Comparison of ENCODE assay signal across 20 cellular contexts in the genomic region with DNA sequence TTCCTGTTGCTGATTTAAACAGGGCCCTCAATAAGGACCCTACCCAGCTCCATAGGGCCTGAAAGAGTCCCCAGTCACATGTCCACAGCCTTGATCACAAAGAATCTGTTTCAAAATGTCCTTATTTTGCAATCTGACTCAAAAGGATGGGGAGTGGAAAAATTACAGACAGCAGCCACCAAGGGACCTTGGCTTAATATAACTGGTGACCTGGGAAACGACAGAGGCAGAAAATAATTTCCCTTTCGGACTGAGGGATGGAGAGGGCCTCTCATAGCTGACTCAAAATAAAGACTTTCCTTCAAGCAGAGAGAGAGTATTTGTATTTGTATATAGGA.
DNase-seq lines count a peak whose midpoint lies in the region; ATAC-seq and TF ChIP-seq lines count a peak whose summit lies in the region.
"Had no signal": no experiment of that assay in that cellular context is flagged by ENCODE, and none has a peak within 500 bp of the region (broad histone marks: within the 10 kb centered on the region; RNA-seq: fewer than 3 reads in every experiment).

No MANE protein-coding gene starts in this region.

- DNase-seq in NT2/D1 (ENCODE audit: low read depth, low spot score) (no peak), coronary artery (ENCODE audit: low spot score) (no peak), endodermal cell (no peak), NCI-H82 (lab: John Stamatoyannopoulos, UW) (no peak), left lung (no peak)
- DNase-seq in activated CD4-positive, alpha-beta T cell treated with anti-CD3 and anti-CD28 coated beads for 1 hour: no peak
- DNase-seq: activated T-cell treated with anti-CD3 and anti-CD28 coated beads, Interleukin-2, amount 50 U/mL, for 1 hour; central memory CD4-positive, alpha-beta T cell; DMS 273 treated with DMSO at 0.1 percent for 48 hours; GF-D8; NCI-H1694; NCI-H510A treated with DMSO at 0.1 percent for 48 hours; stimulated activated CD4-positive, alpha-beta T cell treated with anti-CD3 and anti-CD28 coated beads, Interleukin-2, amount 100 ng/mL, for 48 hours had no signal

- H3K36me3 Mint-ChIP-seq in endodermal cell (ENCODE audit: low read depth): no peaks in the 10 kb centered on the region
- H3K36me3 Mint-ChIP-seq: activated naive CD4-positive, alpha-beta T cell treated with anti-CD3 and anti-CD28 coated beads, Interleukin-2, amount 50 U/mL, for 24 hours; type B pancreatic cell had no signal

- peak overlapping the region; percentile 83 for H3K27ac ChIP-seq in coronary artery
- H3K27ac ChIP-seq in muscle layer of colon (ENCODE audit: low read depth, low read length): peak overlapping the region; percentile 73
- H3K27ac ChIP-seq in temporal lobe (ENCODE audit: low read depth, low read length): peak overlapping the region; percentile 92
- no peak overlapping the region for H3K27ac ChIP-seq in endodermal cell (ENCODE audit: low read depth, low read length)
- H3K27ac ChIP-seq in left lung: peak overlapping the region in 1 of 2 donors; percentile 18
- H3K27ac ChIP-seq: GM23248 had no signal

- WGBS in endodermal cell (ENCODE audit: insufficient coverage in 1 of 2, insufficient read length in 1 of 2), 2 experiments: 98% methylated on average over 2 of the region's 2 CpGs; no CpG with 5 or more reads in 1 of the 2 experiments

- TF ChIP-seq CTCF in coronary artery (IDR thresholded peaks at IDR 0.05) (no peak), endodermal cell (conservative IDR thresholded peaks at IDR 0.05) (no peak), left lung (IDR thresholded peaks at IDR 0.05) (no peak)

- H3K9me3 ChIP-seq in NT2/D1 (ENCODE audit: insufficient read depth, low read length) (no peaks in the 10 kb centered on the region; the same call in 1 of the 2 replicates), muscle layer of colon (ENCODE audit: low read length) (no peaks in the 10 kb centered on the region), endodermal cell (ENCODE audit: control insufficient read depth, low read length) (peaks cover 7% of the 10 kb centered on the region), left lung (no peaks in the 10 kb centered on the region)

- H3K4me1 Mint-ChIP-seq in endodermal cell: peaks cover 8% of the 10 kb centered on the region
- H3K4me1 Mint-ChIP-seq: activated naive CD4-positive, alpha-beta T cell treated with anti-CD3 and anti-CD28 coated beads, Interleukin-2, amount 50 U/mL, for 24 hours had no signal

- H3K4me1 ChIP-seq in NT2/D1 (ENCODE audit: insufficient read depth, insufficient read length) (peaks cover 7% of the 10 kb centered on the region), muscle layer of colon (ENCODE audit: insufficient read depth, low read length) (peaks cover 25% of the 10 kb centered on the region), endodermal cell (ENCODE audit: control insufficient read depth, insufficient read depth, low read length) (no peaks in the 10 kb centered on the region), left lung (peaks cover 6 to 35% of the 10 kb centered on the region in 2 donors)

- H3K27ac Mint-ChIP-seq in endodermal cell: no peak overlapping the region
- H3K27ac Mint-ChIP-seq: activated naive CD4-positive, alpha-beta T cell treated with anti-CD3 and anti-CD28 coated beads, Interleukin-2, amount 50 U/mL, for 24 hours; type B pancreatic cell had no signal

- H3K27me3 Mint-ChIP-seq in endodermal cell (ENCODE audit: insufficient read depth): peaks cover 12% of the 10 kb centered on the region
- H3K27me3 Mint-ChIP-seq: activated naive CD4-positive, alpha-beta T cell treated with anti-CD3 and anti-CD28 coated beads, Interleukin-2, amount 50 U/mL, for 24 hours; type B pancreatic cell had no signal

- H3K27me3 ChIP-seq in NT2/D1 (ENCODE audit: insufficient read depth, insufficient read length): no peaks in the 10 kb centered on the region
- H3K27me3 ChIP-seq in muscle layer of colon (ENCODE audit: control insufficient read depth in 1 of 2, insufficient read depth in 2 of 2, low read length in 2 of 2): no peaks in the 10 kb centered on the region
- no peaks in the 10 kb centered on the region for H3K27me3 ChIP-seq in endodermal cell (ENCODE audit: control insufficient read depth, insufficient read depth, low read length, poor library complexity, severe bottlenecking)
- H3K27me3 ChIP-seq in left lung: no peaks in the 10 kb centered on the region

- no peaks in the 10 kb centered on the region for H3K9me3 Mint-ChIP-seq in endodermal cell
- H3K9me3 Mint-ChIP-seq: activated naive CD4-positive, alpha-beta T cell treated with anti-CD3 and anti-CD28 coated beads, Interleukin-2, amount 50 U/mL, for 24 hours; nephron; type B pancreatic cell had no signal

- no peaks in the 10 kb centered on the region for H3K36me3 ChIP-seq in NT2/D1 (ENCODE audit: insufficient read depth, insufficient read length, low read length)
- no peaks in the 10 kb centered on the region for H3K36me3 ChIP-seq in muscle layer of colon (ENCODE audit: insufficient read depth, low read length)
- no peaks in the 10 kb centered on the region for H3K36me3 ChIP-seq in endodermal cell (ENCODE audit: control insufficient read depth, insufficient read depth, low read length)
- no peaks in the 10 kb centered on the region for H3K36me3 ChIP-seq in left lung

- intact Hi-C loops in left lung (cut with DNase I): no loop called here

- H3K4me3 Mint-ChIP-seq in endodermal cell: no peak overlapping the region
- H3K4me3 Mint-ChIP-seq: activated naive CD4-positive, alpha-beta T cell treated with anti-CD3 and anti-CD28 coated beads, Interleukin-2, amount 50 U/mL, for 24 hours; type B pancreatic cell had no signal

- H3K4me3 ChIP-seq in NT2/D1 (ENCODE audit: insufficient read length, low read depth) (no peak overlapping the region), coronary artery (no peak overlapping the region), muscle layer of colon (ENCODE audit: low read depth in 1 of 2, low read length in 2 of 2) (no peak overlapping the region), endodermal cell (ENCODE audit: low read length) (no peak overlapping the region), left lung (no peak overlapping the region)
- H3K4me3 ChIP-seq: GM23248, lung had no signal

- H3K9ac ChIP-seq in NT2/D1 (ENCODE audit: insufficient read length, low read depth) (peak overlapping the region; percentile 50), muscle layer of colon (ENCODE audit: low read length) (no peak overlapping the region), endodermal cell (ENCODE audit: extremely low read depth, low read length, poor library complexity, severe bottlenecking) (no peak overlapping the region)
- H3K9ac ChIP-seq: GM23248 had no signal

- ATAC-seq in left lung: no peak
